ENCODE assay signal across 8 cellular contexts in genomic region chr12:57005980-57006808, GRCh38. TPM values are rescaled to one million over a fixed set of nuclear protein-coding genes. Genes with fewer than 3 reads are reported as not detected.
DNase-seq lines count a peak whose midpoint lies in the region; ATAC-seq lines count a peak whose summit lies in the region.

Gene ZBTB39 (minus strand): TSS chr12:57006546. CDS start chr12:57004917, 1,629 bp downstream.

- H3K36me3 Mint-ChIP-seq in activated CD4-positive, alpha-beta memory T cell treated with anti-CD3 and anti-CD28 coated beads for 36 hours, result peaks cover 25% of the 10 kb centered on the region
- peaks cover 8% of the 10 kb centered on the region for H3K36me3 Mint-ChIP-seq in memory B cell

- POLR2A ChIA-PET in activated CD4-positive, alpha-beta memory T cell treated with anti-CD3 and anti-CD28 coated beads for 36 hours (lab: Charles Lee), result interaction anchor here (0.8 to 3.4 kb wide), 2 partner anchors 103 to 106 kb away, joined by 3 to 11 read pairs; no protein-coding TSS in a partner anchor

- peak within 1 kb of the TSS; percentile 71 for H3K27ac Mint-ChIP-seq in activated CD4-positive, alpha-beta memory T cell treated with anti-CD3 and anti-CD28 coated beads for 36 hours
- peak within 1 kb of the TSS; percentile 91 for H3K27ac Mint-ChIP-seq in memory B cell

- DNase-seq in SHP77 (lab: John Stamatoyannopoulos, UW), result peak; percentile 18 to 51
- DNase-seq in SHP77 treated with DMSO at 0.1 percent for 48 hours (lab: John Stamatoyannopoulos, UW), result no peak
- peak; percentile 43 for DNase-seq in NCI-H226
- DNase-seq in activated CD4-positive, alpha-beta memory T cell treated with anti-CD3 and anti-CD28 coated beads for 36 hours, result peak; percentile 68
- DNase-seq in effector CD4-positive, alpha-beta T cell, result peak; percentile 57
- peak; percentile 75 to 82 for DNase-seq in memory B cell (ENCODE audit: low spot score in 2 of 2)
- DNase-seq in stimulated activated CD8-positive, alpha-beta memory T cell treated with anti-CD3 and anti-CD28 coated beads, Interleukin-2, amount 100 ng/mL, for 1 hour (ENCODE audit: low read depth in 2 of 2), result peak; percentile 32 to 48

- peaks cover 63% of the 10 kb centered on the region for H3K4me1 Mint-ChIP-seq in activated CD4-positive, alpha-beta memory T cell treated with anti-CD3 and anti-CD28 coated beads for 36 hours (ENCODE audit: low read depth)
- peaks cover 22% of the 10 kb centered on the region for H3K4me1 Mint-ChIP-seq in memory B cell

- intact Hi-C loops in activated CD4-positive, alpha-beta memory T cell treated with anti-CD3 and anti-CD28 coated beads for 36 hours (cut with micrococcal nuclease), result no loop called here

- H3K27me3 Mint-ChIP-seq in activated CD4-positive, alpha-beta memory T cell treated with anti-CD3 and anti-CD28 coated beads for 36 hours, result no peaks in the 10 kb centered on the region
- H3K27me3 Mint-ChIP-seq in memory B cell, result no peaks in the 10 kb centered on the region

- H3K4me3 Mint-ChIP-seq in activated CD4-positive, alpha-beta memory T cell treated with anti-CD3 and anti-CD28 coated beads for 36 hours, result peak within 1 kb of the TSS; percentile 91
- peak within 1 kb of the TSS; percentile 90 for H3K4me3 Mint-ChIP-seq in memory B cell

- CTCF ChIA-PET in activated CD4-positive, alpha-beta memory T cell treated with anti-CD3 and anti-CD28 coated beads for 36 hours (lab: Charles Lee), result interaction anchor here (0.6 to 13.7 kb wide), 15 partner anchors 13 to 253 kb away, joined by 3 to 206 read pairs (median 5); partner anchors contain the start of genes LRP1, MYO1A and STAT6

- no peaks in the 10 kb centered on the region for H3K9me3 Mint-ChIP-seq in activated CD4-positive, alpha-beta memory T cell treated with anti-CD3 and anti-CD28 coated beads for 36 hours
- no peaks in the 10 kb centered on the region for H3K9me3 Mint-ChIP-seq in memory B cell

- ATAC-seq in HG02973 (IDR thresholded peaks at IDR 0.05; ENCODE audit: unreplicated experiment) (peak; percentile 49), memory B cell (ENCODE audit: low read depth) (peak; percentile 90)

RNA-seq across cellular contexts. Expression of gene ZBTB39, which starts in this region (rescaled TPM):
- 1 to 10 TPM; 5.5 to 5.7 TPM for total RNA-seq in activated CD4-positive, alpha-beta memory T cell treated with anti-CD3 and anti-CD28 coated beads for 36 hours
